13 cellular contexts compared by ENCODE assay signal in the genomic region with DNA sequence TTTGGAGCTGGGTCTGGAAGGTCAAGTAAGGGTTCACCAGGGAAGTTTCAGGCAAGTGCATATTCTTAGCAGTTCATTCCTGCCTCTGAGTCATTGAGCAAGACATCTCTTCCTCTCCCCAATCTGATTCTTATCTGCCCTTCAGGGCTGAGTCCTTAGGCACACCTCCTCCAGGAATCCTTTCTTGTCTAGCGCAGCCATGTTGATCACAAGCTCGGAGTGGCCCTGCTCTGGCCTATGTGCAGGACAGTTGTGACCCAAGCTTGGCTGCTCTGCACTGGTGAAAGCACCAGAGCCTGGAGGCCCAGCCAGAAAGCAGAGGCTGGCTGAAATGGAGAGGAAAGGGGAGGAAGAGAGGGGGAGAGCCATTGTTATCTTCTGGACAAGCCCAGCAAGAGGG. TPM values are rescaled to one million over a fixed set of nuclear protein-coding genes. Genes with fewer than 3 reads are reported as not detected.
A peak's percentile ranks its signal among the peaks of the same experiment; 100 is the strongest.
DNase-seq lines count a peak whose midpoint lies in the region; ATAC-seq, FAIRE-seq and TF ChIP-seq lines count a peak whose summit lies in the region.
"Had no signal": no experiment of that assay in that cellular context is flagged by ENCODE, and none has a peak within 500 bp of the region (broad histone marks: within the 10 kb centered on the region; RNA-seq: fewer than 3 reads in every experiment).

No MANE protein-coding gene starts in this region.

- intact Hi-C loops in HCT116 (cut with micrococcal nuclease), result loop anchor here (10.0 kb wide), 1 partner anchor 718 kb away; the partner anchor contains the start of gene CEP70

- H3K4me1 ChIP-seq in HCT116 (ENCODE audit: control insufficient read depth in 1 of 2, insufficient read depth in 2 of 2, low read length in 2 of 2), result peaks cover 80 to 97% of the 10 kb centered on the region in 2 experiments
- peaks cover 58% of the 10 kb centered on the region for H3K4me1 ChIP-seq in SJSA1 (replicated peaks)
- no peaks in the 10 kb centered on the region for H3K4me1 ChIP-seq in small intestine (ENCODE audit: control insufficient read depth in 2 of 2, insufficient read depth in 1 of 2, low read depth in 1 of 2, low read length in 1 of 2)

- POLR2A ChIA-PET in HCT116 (lab: Charles Lee), result interaction anchor here (15.9 kb wide), 1 partner anchor 12 kb away, joined by 198 read pairs; no protein-coding TSS in a partner anchor

- H3K9ac ChIP-seq in HCT116 (ENCODE audit: low read length), result peak overlapping the region; percentile 71

- H4K20me1 ChIP-seq in HCT116 (ENCODE audit: insufficient read depth), result no peaks in the 10 kb centered on the region

- no peak for TF ChIP-seq POLR2A in HCT116 (IDR thresholded peaks at IDR 0.05; ENCODE audit: borderline replicate concordance, extremely low read depth, insufficient read depth, insufficient read length)

- TF ChIP-seq CTCF in HCT116 (IDR thresholded peaks at IDR 0.05 in 2 of 3, conservative IDR thresholded peaks at IDR 0.05 in 1 of 3; ENCODE audit: borderline replicate concordance in 1 of 3, insufficient read depth in 1 of 3, low read depth in 2 of 3, low read length in 2 of 3) (no peak), fibroblast of villous mesenchyme (IDR thresholded peaks at IDR 0.05; ENCODE audit: insufficient read depth, low read depth, low read length) (no peak)

- H2AFZ ChIP-seq in HCT116 (ENCODE audit: low read depth, low read length, poor library complexity, severe bottlenecking), result no peak overlapping the region

- H3K4me3 ChIP-seq in HCT116 (replicated peaks in 1 of 2; ENCODE audit: low read depth in 1 of 2, low read length in 2 of 2) (peak overlapping the region in 1 of 2 experiments; percentile 23; a peak in 2 of 4 replicates), SJSA1 (no peak overlapping the region), fibroblast of villous mesenchyme (ENCODE audit: low read depth, low read length) (no peak overlapping the region), small intestine (ENCODE audit: low read depth in 1 of 2, low read length in 2 of 2) (no peak overlapping the region)
- H3K4me3 ChIP-seq: lung, spleen had no signal

- no TSS peak for BruUV-seq in HCT116 (replicated peaks; lab: Mats Ljungman, UMichigan)

- CTCF ChIA-PET in HCT116 (lab: Charles Lee), result interaction anchor here (1.6 to 2.8 kb wide), 3 partner anchors 16 to 397 kb away, joined by 4 to 10 read pairs (median 6); no protein-coding TSS in a partner anchor

- H3K79me2 ChIP-seq in HCT116 (ENCODE audit: insufficient read depth, low read length), result peaks cover 10% of the 10 kb centered on the region; the same call in 1 of the 2 replicates

- H3K4me3 Mint-ChIP-seq in activated T-helper 17 cell treated with anti-CD3 and anti-CD28 coated beads, Interleukin-2, amount 50 U/mL, for 72 hours, result no peak overlapping the region
- H3K4me3 Mint-ChIP-seq in stimulated activated naive CD8-positive, alpha-beta T cell treated with anti-CD3 and anti-CD28 coated beads, Interleukin-15, amount 100 ng/mL, for 72 hours, result no peak overlapping the region
- H3K4me3 Mint-ChIP-seq: activated naive CD4-positive, alpha-beta T cell treated with anti-CD3 and anti-CD28 coated beads, Interleukin-2, amount 10 ng/mL, durations not matched to agents 7 days and 5 days had no signal

- H3K36me3 Mint-ChIP-seq in activated T-helper 17 cell treated with anti-CD3 and anti-CD28 coated beads, Interleukin-2, amount 50 U/mL, for 72 hours (ENCODE audit: low read depth), result no peaks in the 10 kb centered on the region
- H3K36me3 Mint-ChIP-seq: activated naive CD4-positive, alpha-beta T cell treated with anti-CD3 and anti-CD28 coated beads, Interleukin-2, amount 10 ng/mL, durations not matched to agents 7 days and 5 days had no signal

- H3K27ac Mint-ChIP-seq in activated T-helper 17 cell treated with anti-CD3 and anti-CD28 coated beads, Interleukin-2, amount 50 U/mL, for 72 hours, result no peak overlapping the region
- no peak overlapping the region for H3K27ac Mint-ChIP-seq in stimulated activated naive CD8-positive, alpha-beta T cell treated with anti-CD3 and anti-CD28 coated beads, Interleukin-15, amount 100 ng/mL, for 72 hours
- H3K27ac Mint-ChIP-seq: activated naive CD4-positive, alpha-beta T cell treated with anti-CD3 and anti-CD28 coated beads, Interleukin-2, amount 10 ng/mL, durations not matched to agents 7 days and 5 days had no signal

- no peak for FAIRE-seq in small intestine (lab: Jason Lieb, UNC)

- no peaks in the 10 kb centered on the region for H3K9me3 ChIP-seq in HCT116 (ENCODE audit: control insufficient read depth in 1 of 2, insufficient read depth in 1 of 2, low read depth in 1 of 2, low read length in 2 of 2)
- no peaks in the 10 kb centered on the region for H3K9me3 ChIP-seq in SJSA1 (replicated peaks)
- H3K9me3 ChIP-seq in small intestine (ENCODE audit: control insufficient read depth, low read depth), result no peaks in the 10 kb centered on the region
- H3K9me3 ChIP-seq: spleen had no signal

- H3K36me3 ChIP-seq in HCT116 (ENCODE audit: control insufficient read depth in 1 of 2, insufficient read depth in 2 of 2, low read length in 2 of 2), result no peaks in the 10 kb centered on the region
- H3K36me3 ChIP-seq in SJSA1, result no peaks in the 10 kb centered on the region
- H3K36me3 ChIP-seq in small intestine (ENCODE audit: control insufficient read depth in 2 of 2, insufficient read depth in 2 of 2, low read length in 2 of 2), result no peaks in the 10 kb centered on the region
- H3K36me3 ChIP-seq: spleen had no signal

- H3K9me2 ChIP-seq in HCT116 (ENCODE audit: insufficient read depth), result no peaks in the 10 kb centered on the region

- no peaks in the 10 kb centered on the region for H3K4me1 Mint-ChIP-seq in activated T-helper 17 cell treated with anti-CD3 and anti-CD28 coated beads, Interleukin-2, amount 50 U/mL, for 72 hours
- H3K4me1 Mint-ChIP-seq in stimulated activated naive CD8-positive, alpha-beta T cell treated with anti-CD3 and anti-CD28 coated beads, Interleukin-15, amount 100 ng/mL, for 72 hours, result no peaks in the 10 kb centered on the region
- H3K4me1 Mint-ChIP-seq: activated naive CD4-positive, alpha-beta T cell treated with anti-CD3 and anti-CD28 coated beads, Interleukin-2, amount 10 ng/mL, durations not matched to agents 7 days and 5 days had no signal

- no peak for TF ChIP-seq RAD21 in HCT116 (IDR thresholded peaks at IDR 0.05; ENCODE audit: low read depth)

- ATAC-seq in HCT116, result peak; percentile 25
- ATAC-seq in activated T-helper 17 cell treated with anti-CD3 and anti-CD28 coated beads, Interleukin-2, amount 50 U/mL, for 72 hours (replicated peaks), result no peak
- ATAC-seq in stimulated activated naive CD8-positive, alpha-beta T cell treated with anti-CD3 and anti-CD28 coated beads, Interleukin-15, amount 100 ng/mL, for 72 hours, result no peak

- WGBS in small intestine, 3 donors, result 65 to 89% (median 86%) methylated on average over 2 of the region's 2 CpGs

- H3K27ac ChIP-seq in HCT116 (ENCODE audit: low read depth, low read length) (peak overlapping the region; percentile 99), SJSA1 (peak overlapping the region; percentile 27; the same call in 1 of the 2 replicates), small intestine (ENCODE audit: low read depth in 1 of 2, low read length in 1 of 2) (no peak overlapping the region)
- H3K27ac ChIP-seq: spleen had no signal

- H3K9me3 Mint-ChIP-seq in activated T-helper 17 cell treated with anti-CD3 and anti-CD28 coated beads, Interleukin-2, amount 50 U/mL, for 72 hours, result no peaks in the 10 kb centered on the region
- no peaks in the 10 kb centered on the region for H3K9me3 Mint-ChIP-seq in stimulated activated naive CD8-positive, alpha-beta T cell treated with anti-CD3 and anti-CD28 coated beads, Interleukin-15, amount 100 ng/mL, for 72 hours
- H3K9me3 Mint-ChIP-seq: activated naive CD4-positive, alpha-beta T cell treated with anti-CD3 and anti-CD28 coated beads, Interleukin-2, amount 10 ng/mL, durations not matched to agents 7 days and 5 days had no signal

- H3K27me3 ChIP-seq in HCT116 (ENCODE audit: insufficient read depth, low read length), result no peaks in the 10 kb centered on the region
- H3K27me3 ChIP-seq in SJSA1 (replicated peaks), result no peaks in the 10 kb centered on the region
- H3K27me3 ChIP-seq in small intestine (ENCODE audit: control insufficient read depth in 2 of 2, insufficient read depth in 2 of 2, low read length in 2 of 2), result peaks cover 0 to 6% of the 10 kb centered on the region in 2 donors

- H3K4me2 ChIP-seq in HCT116 (ENCODE audit: low read length), result peak overlapping the region; percentile 67

- RAD21 ChIA-PET in HCT116 (lab: Charles Lee; ENCODE audit: low non-redundant PET in 1 of 2, low total read pairs in 2 of 2, uncharacterized antibody in 2 of 2, unreplicated experiment in 2 of 2), result interaction anchor here in 1 of 2 experiments (1.0 kb wide), 1 partner anchor 11 kb away, joined by 3 read pairs; no protein-coding TSS in a partner anchor

- H3K27me3 Mint-ChIP-seq in activated T-helper 17 cell treated with anti-CD3 and anti-CD28 coated beads, Interleukin-2, amount 50 U/mL, for 72 hours, result peaks cover 13% of the 10 kb centered on the region
- peaks cover 10% of the 10 kb centered on the region for H3K27me3 Mint-ChIP-seq in stimulated activated naive CD8-positive, alpha-beta T cell treated with anti-CD3 and anti-CD28 coated beads, Interleukin-15, amount 100 ng/mL, for 72 hours

- DNase-seq in HCT116 (ENCODE audit: low read depth, low spot score), result no peak
- DNase-seq in SJSA1 (ENCODE audit: low read depth in 1 of 2, low spot score in 2 of 2), result no peak
- DNase-seq in fibroblast of villous mesenchyme (ENCODE audit: low read depth), result peak; percentile 76
- DNase-seq in small intestine, result peak; percentile 78
- no peak for DNase-seq in retina
- no peak for DNase-seq in stimulated activated naive CD8-positive, alpha-beta T cell treated with anti-CD3 and anti-CD28 coated beads, Interleukin-15, amount 100 ng/mL, for 72 hours
- DNase-seq: activated CD8-positive, alpha-beta memory T cell treated with anti-CD3 and anti-CD28 coated beads for 24 hours; activated naive CD4-positive, alpha-beta T cell treated with anti-CD3 and anti-CD28 coated beads, Interleukin-2, amount 10 ng/mL, durations not matched to agents 7 days and 5 days; erythroblast; NCI-H510A treated with DMSO at 0.1 percent for 48 hours; spleen had no signal

TF ChIP-seq in HCT116, 20 proteins besides CTCF, POLR2A, EP300 and RAD21 (continues in another document):
- TF ChIP-seq MAX (IDR thresholded peaks at IDR 0.05), result no peak
- TF ChIP-seq ATF3 (IDR thresholded peaks at IDR 0.05), result no peak
- no peak for TF ChIP-seq SRF (IDR thresholded peaks at IDR 0.05; ENCODE audit: low read depth)

RNA-seq across cellular contexts. Expression of gene MRPS22, which starts 30.9 kb away (rescaled TPM):
- total RNA-seq in HCT116 (2021; ENCODE audit: unreplicated experiment) (95.1 TPM), fibroblast of villous mesenchyme (89.8 and 98.2 TPM in 2 replicates)
- 50.5 and 67.7 TPM in 2 replicates for polyA plus RNA-seq in HCT116 (2012)
- total RNA-seq in SJSA1 (2014; rRNA removed; shearing (Covaris generic)), result 75.3 and 103 TPM in 2 replicates
- 10 to 100 TPM; 62.8 to 75.9 (median 68.4) TPM for polyA plus RNA-seq in small intestine
- 10 to 100 TPM; 49.2 to 53.4 TPM for total RNA-seq in activated T-helper 17 cell treated with anti-CD3 and anti-CD28 coated beads, Interleukin-2, amount 50 U/mL, for 72 hours

Comparison
In these comparisons a context has a peak if more than half of its experiments do, and no peak if none do; other contexts are left out.
1. DNase-seq: peak in fibroblast of villous mesenchyme (single experiment) and small intestine (single experiment); none in HCT116 (single experiment), SJSA1 (0 of 2), retina (single experiment) and stimulated activated naive CD8-positive, alpha-beta T cell treated with anti-CD3 and anti-CD28 coated beads, Interleukin-15, amount 100 ng/mL, for 72 hours (0 of 2).
2. H3K27ac ChIP-seq: peak in HCT116 (single experiment) and SJSA1 (single experiment); none in small intestine (0 of 2).